Comparison of ENCODE assay signal across 8 cellular contexts in the genomic region with DNA sequence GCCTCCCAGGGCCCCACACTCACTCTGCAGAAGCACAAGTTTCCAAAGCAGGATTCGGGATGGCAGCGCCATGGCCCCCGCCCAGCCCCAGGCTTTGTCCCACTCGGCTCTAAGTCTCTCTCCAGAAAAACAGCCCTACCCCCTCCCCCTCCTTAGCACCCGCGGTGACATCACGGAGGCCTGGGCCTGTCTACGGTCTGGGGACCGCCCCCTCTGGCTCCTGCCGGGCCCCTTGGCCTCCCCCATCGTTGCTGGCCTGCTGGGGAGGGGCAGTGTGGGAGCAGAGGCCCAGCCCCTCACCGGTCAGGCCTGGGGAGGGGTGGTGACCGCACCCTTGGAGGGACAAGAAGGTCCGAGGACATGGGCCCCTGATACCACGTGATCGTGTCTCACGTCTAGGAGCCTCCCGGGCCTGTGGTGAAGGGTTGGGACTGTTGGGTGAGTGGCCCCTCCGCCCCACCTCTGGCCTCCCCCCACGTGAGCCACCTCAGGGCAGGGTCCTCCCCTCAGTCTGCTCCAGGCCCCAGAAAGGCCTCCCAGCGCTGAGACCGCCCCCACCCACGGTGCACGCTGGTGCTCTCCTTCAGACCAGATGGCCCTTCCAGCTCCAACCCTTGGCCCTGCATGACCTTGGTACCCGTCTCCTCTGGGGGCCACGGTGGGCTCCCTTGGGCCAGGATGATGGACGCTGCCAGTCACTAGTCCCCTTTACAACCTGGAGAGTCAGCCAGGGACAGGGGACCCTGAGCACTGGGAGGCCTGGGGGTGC. TPM values are rescaled to one million over a fixed set of nuclear protein-coding genes. Genes with fewer than 3 reads are reported as not detected.
A peak's percentile ranks its signal among the peaks of the same experiment; 100 is the strongest.
DNase-seq lines count a peak whose midpoint lies in the region; ATAC-seq, FAIRE-seq and TF ChIP-seq lines count a peak whose summit lies in the region.

A gene with protein sequence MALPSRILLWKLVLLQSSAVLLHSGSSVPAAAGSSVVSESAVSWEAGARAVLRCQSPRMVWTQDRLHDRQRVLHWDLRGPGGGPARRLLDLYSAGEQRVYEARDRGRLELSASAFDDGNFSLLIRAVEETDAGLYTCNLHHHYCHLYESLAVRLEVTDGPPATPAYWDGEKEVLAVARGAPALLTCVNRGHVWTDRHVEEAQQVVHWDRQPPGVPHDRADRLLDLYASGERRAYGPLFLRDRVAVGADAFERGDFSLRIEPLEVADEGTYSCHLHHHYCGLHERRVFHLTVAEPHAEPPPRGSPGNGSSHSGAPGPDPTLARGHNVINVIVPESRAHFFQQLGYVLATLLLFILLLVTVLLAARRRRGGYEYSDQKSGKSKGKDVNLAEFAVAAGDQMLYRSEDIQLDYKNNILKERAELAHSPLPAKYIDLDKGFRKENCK (minus strand): TSS at position 123 of the 769 bp plus-strand sequence. CDS start 51 bp downstream, at position 72.

- peak; percentile 54 for ATAC-seq in CD4-positive, alpha-beta T cell (ENCODE audit: poor library complexity)
- ATAC-seq in Right ventricle myocardium superior (ENCODE audit: poor library complexity) = peak; percentile 61
- peak; percentile 14 to 49 (median 32) for ATAC-seq in pancreas
- ATAC-seq in GM18861 (IDR thresholded peaks at IDR 0.05; ENCODE audit: unreplicated experiment) = no peak
- no peak for ATAC-seq in foreskin keratinocyte
- ATAC-seq in HG02973 (IDR thresholded peaks at IDR 0.05; ENCODE audit: unreplicated experiment) = no peak

- no peaks in the 10 kb centered on the region for H3K9me3 Mint-ChIP-seq in CD4-positive, alpha-beta T cell

- CTCF ChIA-PET in CD4-positive, alpha-beta T cell (lab: Charles Lee) = no interaction called here

- peaks cover 39% of the 10 kb centered on the region for H3K27me3 ChIP-seq in CD4-positive, alpha-beta T cell (ENCODE audit: control insufficient read depth, insufficient read depth, low read length)
- H3K27me3 ChIP-seq in pancreas = no peaks in the 10 kb centered on the region
- peaks cover 15% of the 10 kb centered on the region for H3K27me3 ChIP-seq in foreskin keratinocyte

- H3K27ac ChIP-seq in CD4-positive, alpha-beta T cell (ENCODE audit: low read depth, low read length) = peak within 1 kb of the TSS; percentile 7
- peak within 1 kb of the TSS in 1 of 4 donors; percentile 1 for H3K27ac ChIP-seq in pancreas
- H3K27ac ChIP-seq in foreskin keratinocyte = no peak within 1 kb of the TSS

- POLR2A ChIA-PET in CD4-positive, alpha-beta T cell (lab: Charles Lee) = no interaction called here

- intact Hi-C loops in CD4-positive, alpha-beta T cell (cut with DNase I, micrococcal nuclease) = no loop called here
- intact Hi-C loops in Right ventricle myocardium superior (cut with DNase I) = no loop called here
- intact Hi-C loops in pancreas (cut with DNase I) = no loop called here

- peak within 1 kb of the TSS; percentile 79 for H3K27ac Mint-ChIP-seq in CD4-positive, alpha-beta T cell

- no peak for DNase-seq in CD4-positive, alpha-beta T cell
- peak; percentile 88 for DNase-seq in Right ventricle myocardium superior
- peak in 3 of 6 donors; percentile 37 to 67 (median 58) for DNase-seq in pancreas
- DNase-seq in foreskin keratinocyte = no peak
- no peak for DNase-seq in SHP77 (lab: John Stamatoyannopoulos, UW)

- TF ChIP-seq CTCF in CD4-positive, alpha-beta T cell (IDR thresholded peaks at IDR 0.05) = no peak
- no peak for TF ChIP-seq CTCF in pancreas (IDR thresholded peaks at IDR 0.05)
- no peak for TF ChIP-seq CTCF in foreskin keratinocyte (conservative IDR thresholded peaks at IDR 0.05)

- H3K4me1 ChIP-seq in pancreas = no peaks in the 10 kb centered on the region
- peaks cover 6% of the 10 kb centered on the region for H3K4me1 ChIP-seq in foreskin keratinocyte

- H3K4me3 ChIP-seq in pancreas = peak within 1 kb of the TSS in 2 of 4 donors; percentile 13 to 19

- FAIRE-seq in TTC549 (lab: Jason Lieb, UNC) = peak; percentile 72
- FAIRE-seq in pancreas (lab: Jason Lieb, UNC) = no peak

- H3K9me3 ChIP-seq in CD4-positive, alpha-beta T cell (ENCODE audit: control insufficient read depth, low read length) = no peaks in the 10 kb centered on the region
- H3K9me3 ChIP-seq in pancreas = no peaks in the 10 kb centered on the region

- H3K36me3 Mint-ChIP-seq in CD4-positive, alpha-beta T cell (ENCODE audit: low read depth) = no peaks in the 10 kb centered on the region

- WGBS in pancreas, 2 donors = 29 to 30% methylated on average over 26 to 27 of the region's 27 CpGs

- H3K36me3 ChIP-seq in pancreas = no peaks in the 10 kb centered on the region

- H3K4me1 Mint-ChIP-seq in CD4-positive, alpha-beta T cell (ENCODE audit: low read depth) = peaks cover 20% of the 10 kb centered on the region

- H3K4me3 Mint-ChIP-seq in CD4-positive, alpha-beta T cell = peak within 1 kb of the TSS; percentile 39

- peaks cover 33% of the 10 kb centered on the region for H3K27me3 Mint-ChIP-seq in CD4-positive, alpha-beta T cell

RNA-seq across cellular contexts. Expression of the gene that starts here (rescaled TPM):
- 1 to 10 TPM; 1.6 to 2.9 TPM for total RNA-seq in CD4-positive, alpha-beta T cell
- total RNA-seq in Right ventricle myocardium superior (21.7 TPM), pancreas (10 to 100 TPM in 3 of 6 donors, 1 to 10 TPM in 3; 1.6 to 35.8 (median 7.6) TPM), foreskin keratinocyte (0.32 and 0.37 TPM in 2 replicates)
- polyA plus RNA-seq in pancreas (10 to 100 TPM; 16.8 to 17.6 TPM), foreskin keratinocyte (0.36 and 0.42 TPM in 2 replicates)

Comparison
In these comparisons a context has a peak if more than half of its experiments do, and no peak if none do; other contexts are left out.
1. RNA of the gene that starts here (polyA plus RNA-seq): 16.8 to 17.6 TPM in pancreas; 0.36 to 0.42 TPM in foreskin keratinocyte; every median in the first group is over 10 times any median in the second.
2. ATAC-seq: peak in CD4-positive, alpha-beta T cell (single experiment), Right ventricle myocardium superior (single experiment) and pancreas (4 of 4); none in GM18861 (single experiment), foreskin keratinocyte (single experiment) and HG02973 (single experiment).